Comparison of ENCODE assay signal across 15 cellular contexts in the genomic region with DNA sequence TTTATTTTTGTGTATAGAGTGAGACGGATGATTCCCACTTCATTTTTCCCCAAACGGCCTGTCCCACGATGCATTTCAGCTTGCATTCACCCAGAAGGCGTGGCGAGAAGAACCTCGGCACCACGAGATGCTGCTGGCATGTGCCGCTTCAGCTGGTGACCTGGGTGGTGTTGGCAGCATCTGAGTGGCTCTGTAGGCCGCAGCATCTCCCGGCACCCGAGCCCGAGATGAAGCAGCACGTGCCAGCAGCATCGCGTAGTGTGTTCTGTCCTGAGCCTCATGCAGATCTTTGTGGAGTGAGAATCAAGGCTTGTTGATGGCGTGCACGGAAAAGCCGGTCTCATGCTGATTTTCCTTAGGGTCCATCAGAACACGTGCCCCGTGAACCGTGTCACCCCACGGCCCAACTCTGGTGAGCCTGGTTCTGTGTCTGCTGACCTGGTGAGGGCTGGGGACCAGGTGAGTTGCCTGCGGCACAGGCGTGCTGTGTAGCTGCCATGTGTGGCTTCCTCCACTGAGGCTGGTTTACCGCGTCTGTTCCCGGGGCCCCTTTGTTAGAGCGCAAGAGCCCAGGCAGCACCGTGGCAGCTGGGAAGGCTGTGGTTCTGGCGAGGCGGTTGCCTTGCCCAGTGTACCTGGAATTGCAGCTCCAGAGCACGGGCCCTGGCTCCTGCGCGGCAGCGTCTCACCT. TPM values are rescaled to one million over a fixed set of nuclear protein-coding genes. Genes with fewer than 3 reads are reported as not detected.
DNase-seq lines count a peak whose midpoint lies in the region; ATAC-seq and TF ChIP-seq lines count a peak whose summit lies in the region.
"Had no signal": no experiment of that assay in that cellular context is flagged by ENCODE, and none has a peak within 500 bp of the region (broad histone marks: within the 10 kb centered on the region; RNA-seq: fewer than 3 reads in every experiment).

No MANE protein-coding gene starts in this region.

- peaks cover 40% of the 10 kb centered on the region for H3K79me1 ChIP-seq in mesenchymal stem cell (replicated peaks; ENCODE audit: low read length, poor library complexity, severe bottlenecking)

- DNase-seq in Right ventricle myocardium superior = peak; percentile 34
- DNase-seq in cardiac septum (ENCODE audit: low spot score) = no peak
- DNase-seq in mesenchymal stem cell = no peak
- no peak for DNase-seq in DMS79 treated with DMSO at 0.1 percent for 48 hours (lab: John Stamatoyannopoulos, UW)
- no peak for DNase-seq in NCI-H510A treated with DMSO at 0.1 percent for 48 hours (lab: John Stamatoyannopoulos, UW)
- DNase-seq: 8988T; CD4-positive, CD25-positive, alpha-beta regulatory T cell; DMS53; Kasumi-1; NCI-H187 treated with DMSO at 0.1 percent for 48 hours; NCI-H524 had no signal

- ATAC-seq in Right ventricle myocardium superior (ENCODE audit: poor library complexity) = no peak
- ATAC-seq in gastroesophageal sphincter = no peak
- ATAC-seq in HG03135 (IDR thresholded peaks at IDR 0.05; ENCODE audit: unreplicated experiment) = no peak
- ATAC-seq in HG03108 (IDR thresholded peaks at IDR 0.05; ENCODE audit: unreplicated experiment) = no peak

- H3K4me2 ChIP-seq in mesenchymal stem cell (ENCODE audit: low read length, poor library complexity, severe bottlenecking) = no peak overlapping the region

- no peak overlapping the region for H2AFZ ChIP-seq in mesenchymal stem cell (ENCODE audit: low read depth, low read length)

- H3K18ac ChIP-seq in mesenchymal stem cell (ENCODE audit: low read depth in 1 of 2, low read length in 2 of 2) = peak overlapping the region in 1 of 2 experiments; percentile 14

- H3K14ac ChIP-seq in mesenchymal stem cell (ENCODE audit: low read length in 2 of 2) = no peak overlapping the region

- H3K23ac ChIP-seq in mesenchymal stem cell (ENCODE audit: low read length in 2 of 2) = no peak overlapping the region

- H2BK12ac ChIP-seq in mesenchymal stem cell (ENCODE audit: low read length in 2 of 2) = no peak overlapping the region

- peaks cover 7 to 79% (median 45%) of the 10 kb centered on the region in 3 donors for H3K4me1 ChIP-seq in gastroesophageal sphincter
- H3K4me1 ChIP-seq in mesenchymal stem cell (ENCODE audit: control insufficient read depth, insufficient read depth, low read depth, low read length) = peaks cover 51% of the 10 kb centered on the region
- H3K4me1 ChIP-seq: HAP-1 had no signal

- H4K91ac ChIP-seq in mesenchymal stem cell (ENCODE audit: low read length) = peak overlapping the region; percentile 52

- no peak for TF ChIP-seq EP300 in gastroesophageal sphincter (IDR thresholded peaks at IDR 0.05)

- intact Hi-C loops in Right ventricle myocardium superior (cut with DNase I) = no loop called here
- intact Hi-C loops in cardiac septum (cut with DNase I) = no loop called here

- TF ChIP-seq POLR2A in gastroesophageal sphincter (IDR thresholded peaks at IDR 0.05) = no peak

- H3K36me3 ChIP-seq in gastroesophageal sphincter (peaks cover 0 to 15% of the 10 kb centered on the region in 2 donors), mesenchymal stem cell (ENCODE audit: control insufficient read depth in 1 of 2, insufficient read depth in 2 of 2, low read depth in 1 of 2, low read length in 2 of 2) (peaks cover 22 to 70% of the 10 kb centered on the region in 2 experiments)

- no peak overlapping the region for H2BK5ac ChIP-seq in mesenchymal stem cell (ENCODE audit: low read depth, low read length, poor library complexity, severe bottlenecking)

- H2BK15ac ChIP-seq in mesenchymal stem cell (ENCODE audit: low read depth, poor library complexity, severe bottlenecking) = no peak overlapping the region

- no peak overlapping the region for H3K4ac ChIP-seq in mesenchymal stem cell (ENCODE audit: low read depth in 1 of 2, low read length in 2 of 2)

- WGBS in gastroesophageal sphincter (ENCODE audit: low coverage in 1 of 2), 2 donors = 94 to 100% methylated on average over 3 to 14 of the region's 35 CpGs
- WGBS in mesenchymal stem cell = 97% methylated on average over 35 of the region's 35 CpGs

- no peak overlapping the region for H3K9ac ChIP-seq in mesenchymal stem cell (ENCODE audit: low read length)

- no peak overlapping the region for H4K8ac ChIP-seq in mesenchymal stem cell (ENCODE audit: low read length)

- peak overlapping the region in 3 of 4 donors; percentile 87 to 93 (median 90) for H3K27ac ChIP-seq in gastroesophageal sphincter
- H3K27ac ChIP-seq in mesenchymal stem cell (ENCODE audit: low read length, poor library complexity, severe bottlenecking) = no peak overlapping the region

- H3K27me3 ChIP-seq in gastroesophageal sphincter = no peaks in the 10 kb centered on the region
- no peaks in the 10 kb centered on the region for H3K27me3 ChIP-seq in mesenchymal stem cell (ENCODE audit: control insufficient read depth in 1 of 2, insufficient read depth in 1 of 2, low read length in 2 of 2)

- no peak overlapping the region for H2AK5ac ChIP-seq in mesenchymal stem cell (ENCODE audit: low read length, severe bottlenecking)

- no peak overlapping the region for H2BK120ac ChIP-seq in mesenchymal stem cell (ENCODE audit: low read depth, low read length)

- no peaks in the 10 kb centered on the region for H3K9me3 ChIP-seq in gastroesophageal sphincter
- no peaks in the 10 kb centered on the region for H3K9me3 ChIP-seq in mesenchymal stem cell (ENCODE audit: control insufficient read depth, low read length)
- H3K9me3 ChIP-seq: HAP-1 had no signal

- no peak for TF ChIP-seq CTCF in gastroesophageal sphincter (IDR thresholded peaks at IDR 0.05)

- no peak overlapping the region for H3K4me3 ChIP-seq in gastroesophageal sphincter
- H3K4me3 ChIP-seq in mesenchymal stem cell (ENCODE audit: insufficient read depth in 1 of 2, low read depth in 1 of 2, low read length in 2 of 2) = no peak overlapping the region
- H3K4me3 ChIP-seq: HAP-1 had no signal

RNA-seq across cellular contexts. Expression of gene SLX9, which starts 16.7 kb away (rescaled TPM):
- total RNA-seq in Right ventricle myocardium superior (77.4 TPM), cardiac septum (35.8 TPM), gastroesophageal sphincter (10 to 100 TPM; 15.7 to 53.9 (median 36.4) TPM)
- polyA plus RNA-seq in mesenchymal stem cell (2013, experiment 1 of 2) = 14.7 TPM
- 15.1 TPM for polyA plus RNA-seq in mesenchymal stem cell (2013, experiment 2 of 2)

RNA-seq across cellular contexts. Expression of gene ITGB2, which starts 35.8 kb away (rescaled TPM):
- total RNA-seq in Right ventricle myocardium superior (23.8 TPM), cardiac septum (11.5 TPM), gastroesophageal sphincter (100 to 1,000 TPM in 1 of 4 donors, 10 to 100 TPM in 3; 10.4 to 112 (median 41.4) TPM)
- polyA plus RNA-seq in mesenchymal stem cell (2013, experiment 1 of 2) = 0.40 TPM
- 0.14 TPM for polyA plus RNA-seq in mesenchymal stem cell (2013, experiment 2 of 2)
